Comparison of ENCODE assay signal across 14 cellular contexts in genomic region chr11:3036419-3036818, GRCh38. TPM values are rescaled to one million over a fixed set of nuclear protein-coding genes. Genes with fewer than 3 reads are reported as not detected.
DNase-seq lines count a peak whose midpoint lies in the region; ATAC-seq and TF ChIP-seq lines count a peak whose summit lies in the region.
"Had no signal": no experiment of that assay in that cellular context is flagged by ENCODE, and none has a peak within 500 bp of the region (broad histone marks: within the 10 kb centered on the region; RNA-seq: fewer than 3 reads in every experiment).

No MANE protein-coding gene starts in this region.

- ATAC-seq in T-helper 17 cell = no peak
- ATAC-seq in left lung = peak; percentile 59
- ATAC-seq: psoas muscle had no signal

- peak overlapping the region; percentile 56 for H3K27ac Mint-ChIP-seq in T-helper 17 cell
- H3K27ac Mint-ChIP-seq: GM23338 had no signal

- peaks cover 6% of the 10 kb centered on the region for H3K36me3 Mint-ChIP-seq in T-helper 17 cell (ENCODE audit: low read depth)

- peaks cover 66% of the 10 kb centered on the region for H3K4me1 ChIP-seq in DOHH2 (ENCODE audit: control insufficient read depth, low read length)
- peaks cover 0 to 31% of the 10 kb centered on the region in 2 donors for H3K4me1 ChIP-seq in left lung

- peak overlapping the region; percentile 92 for H3K27ac ChIP-seq in DOHH2 (ENCODE audit: low read depth, low read length)
- H3K27ac ChIP-seq in left lung = peak overlapping the region in 1 of 2 donors; percentile 38
- H3K27ac ChIP-seq: psoas muscle had no signal

- peaks cover 23% of the 10 kb centered on the region for H3K4me1 Mint-ChIP-seq in T-helper 17 cell
- H3K4me1 Mint-ChIP-seq: GM23338 had no signal

- H3K4me3 Mint-ChIP-seq in T-helper 17 cell = no peak overlapping the region
- H3K4me3 Mint-ChIP-seq: GM23338 had no signal

- H3K4me3 ChIP-seq in DOHH2 (ENCODE audit: low read length) (peak overlapping the region; percentile 61), left lung (no peak overlapping the region), H7 (ENCODE audit: insufficient read depth, low read depth, low read length) (no peak overlapping the region)
- H3K4me3 ChIP-seq: GM23338, psoas muscle had no signal

- peak overlapping the region; percentile 80 for H3K4me2 ChIP-seq in DOHH2 (ENCODE audit: low read length)
- H3K4me2 ChIP-seq: GM23338 had no signal

- no peak for TF ChIP-seq CTCF in DOHH2 (IDR thresholded peaks at IDR 0.05; ENCODE audit: low read depth, low read length, poor library complexity, severe bottlenecking)
- no peak for TF ChIP-seq CTCF in left lung (IDR thresholded peaks at IDR 0.05)

- H3K27me3 ChIP-seq in DOHH2 (ENCODE audit: control insufficient read depth, low read length) = no peaks in the 10 kb centered on the region
- no peaks in the 10 kb centered on the region for H3K27me3 ChIP-seq in left lung
- H3K27me3 ChIP-seq in H7 (ENCODE audit: control insufficient read depth, insufficient read depth, low read length) = no peaks in the 10 kb centered on the region

- peaks cover 40% of the 10 kb centered on the region for H3F3A ChIP-seq in DOHH2 (ENCODE audit: control insufficient read depth, insufficient read depth)

- H3K27me3 Mint-ChIP-seq in T-helper 17 cell = no peaks in the 10 kb centered on the region

- H3K9me3 ChIP-seq in DOHH2 (ENCODE audit: control insufficient read depth, insufficient read depth, low read length) (no peaks in the 10 kb centered on the region), T-helper 17 cell (ENCODE audit: control insufficient read depth, low read length, poor library complexity, severe bottlenecking) (no peaks in the 10 kb centered on the region), left lung (no peaks in the 10 kb centered on the region)
- H3K9me3 ChIP-seq: psoas muscle had no signal

- peak; percentile 42 for DNase-seq in Ammon's horn (ENCODE audit: low spot score)
- no peak for DNase-seq in T-helper 17 cell
- DNase-seq in left lung = no peak
- DNase-seq in NCI-H2196 (lab: John Stamatoyannopoulos, UW; ENCODE audit: unreplicated experiment) = no peak
- no peak for DNase-seq in NCI-H146 (lab: John Stamatoyannopoulos, UW)
- DNase-seq in H7 = no peak
- DNase-seq in NCI-H2227 treated with DMSO at 0.1 percent for 48 hours (lab: John Stamatoyannopoulos, UW) = no peak
- DNase-seq: activated CD4-positive, alpha-beta T cell treated with anti-CD3 and anti-CD28 coated beads for 4 hours; effector CD8-positive, alpha-beta T cell; foreskin fibroblast; NCI-H2107; psoas muscle had no signal

- no peaks in the 10 kb centered on the region for H4K20me1 ChIP-seq in DOHH2 (ENCODE audit: control insufficient read depth, insufficient read depth, low read depth, low read length)

- H3K9me2 ChIP-seq in DOHH2 (replicated peaks; ENCODE audit: control insufficient read depth, low read length) = no peaks in the 10 kb centered on the region

- intact Hi-C loops in left lung (cut with DNase I) = loop anchor here in 1 of 2 donors (5.0 kb wide), 2 partner anchors 56 to 181 kb away; partner anchors contain the start of gene MRGPRG

- H3K79me2 ChIP-seq in DOHH2 (ENCODE audit: control insufficient read depth, low read length) = peaks cover 12% of the 10 kb centered on the region

- peaks cover 79% of the 10 kb centered on the region for H3K36me3 ChIP-seq in DOHH2 (ENCODE audit: control insufficient read depth, low read length)
- peaks cover 0 to 95% of the 10 kb centered on the region in 2 donors for H3K36me3 ChIP-seq in left lung
- peaks cover 49% of the 10 kb centered on the region for H3K36me3 ChIP-seq in H7 (replicated peaks; ENCODE audit: control insufficient read depth, insufficient read depth, low read length)

RNA-seq across cellular contexts. Expression of gene CARS1, which starts 20.8 kb away (rescaled TPM):
- total RNA-seq in T-helper 17 cell (10 to 100 TPM; 41.4 to 52.0 TPM), left lung (10 to 100 TPM; 39.3 to 49.9 TPM)
- total RNA-seq in H7 (2014; rRNA removed; shearing (Covaris generic)) = 56.0 and 76.2 TPM in 2 replicates

RNA-seq across cellular contexts. Expression of gene NAP1L4, which starts 44.3 kb away (rescaled TPM):
- total RNA-seq in T-helper 17 cell (100 to 1,000 TPM; 229 to 275 TPM), left lung (100 to 1,000 TPM; 101 to 122 TPM)
- total RNA-seq in H7 (2014; rRNA removed; shearing (Covaris generic)) = 140 and 142 TPM in 2 replicates
